ENCODE assay signal across 1 cellular context in genomic region chr1:87325982-87326738, GRCh38.
TF ChIP-seq lines count a peak whose summit lies in the region.

No MANE protein-coding gene starts in this region.

TF ChIP-seq in WTC11, 78 proteins besides CTCF, POLR2A, EP300 and RAD21 (continued from another document):
- TF ChIP-seq IRF1 (CRISPR knock-in tag; IDR thresholded peaks at IDR 0.05) (no peak), JUN (CRISPR knock-in tag; IDR thresholded peaks at IDR 0.05) (no peak)
